In the genomic region with DNA sequence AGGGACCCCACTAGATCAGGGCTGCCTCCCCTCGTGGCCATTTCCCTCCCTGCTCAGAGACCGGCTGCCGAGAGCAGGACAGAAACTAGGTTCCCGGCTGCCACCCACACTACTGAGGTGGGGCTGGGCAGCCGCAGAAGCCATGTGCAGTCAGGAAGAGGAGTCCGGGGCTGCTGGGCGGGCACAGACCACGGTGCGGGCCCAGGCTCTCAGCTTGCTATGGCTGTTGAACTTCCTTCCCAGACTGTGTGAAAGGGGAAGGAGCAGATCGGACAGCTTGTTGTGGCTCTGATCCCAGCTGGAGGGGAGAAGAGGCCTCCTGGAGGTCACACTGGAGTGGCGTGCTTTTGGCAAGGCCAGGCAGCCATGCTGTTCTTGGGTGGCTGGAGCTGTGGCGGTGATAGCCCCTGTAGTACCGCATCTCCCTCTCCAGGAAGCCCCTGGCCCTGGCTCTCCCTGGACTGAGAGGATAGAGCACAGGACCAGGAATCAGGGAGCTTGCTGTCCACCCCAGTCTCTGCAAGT, we compare ENCODE assay signal across 8 cellular contexts. TPM values are rescaled to one million over a fixed set of nuclear protein-coding genes. Genes with fewer than 3 reads are reported as not detected.
DNase-seq lines count a peak whose midpoint lies in the region; ATAC-seq and TF ChIP-seq lines count a peak whose summit lies in the region.

No MANE protein-coding gene starts in this region.

- H4K20me1 ChIP-seq in PC-9 (ENCODE audit: insufficient read depth): no peaks in the 10 kb centered on the region

- peaks cover 15% of the 10 kb centered on the region; the same call in 1 of the 2 replicates for H3K36me3 ChIP-seq in PC-9 (ENCODE audit: low read depth)

- no peaks in the 10 kb centered on the region for H3K27me3 Mint-ChIP-seq in natural killer cell treated with Interleukin-12 subunit alpha and Interleukin-12 subunit beta and Interleukin-15 and Interleukin-18, amount 100 ng/mL, for 72 hours

- H3K9me3 ChIP-seq in PC-9 (ENCODE audit: insufficient read depth, low read depth): no peaks in the 10 kb centered on the region

- H3K9me2 ChIP-seq in PC-9 (ENCODE audit: insufficient read depth): no peaks in the 10 kb centered on the region

- peaks cover 66% of the 10 kb centered on the region for H3F3A ChIP-seq in PC-9 (ENCODE audit: insufficient read depth, low read depth)

- intact Hi-C loops in PC-9 (cut with micrococcal nuclease; ENCODE audit: unreplicated experiment): loop anchor here (5.0 kb wide), 1 partner anchor 122 kb away; no protein-coding TSS in a partner anchor

- H3K27ac Mint-ChIP-seq in natural killer cell treated with Interleukin-12 subunit alpha and Interleukin-12 subunit beta and Interleukin-15 and Interleukin-18, amount 100 ng/mL, for 72 hours: peak overlapping the region; percentile 70 to 86

- H3K9me3 Mint-ChIP-seq in natural killer cell treated with Interleukin-12 subunit alpha and Interleukin-12 subunit beta and Interleukin-15 and Interleukin-18, amount 100 ng/mL, for 72 hours: no peaks in the 10 kb centered on the region

- DNase-seq in PC-9 (peak in 1 of 2 experiments; percentile 57), GM19240 (ENCODE audit: insufficient read length, low spot score) (no peak), SHP77 treated with DMSO at 0.1 percent for 48 hours (lab: John Stamatoyannopoulos, UW) (no peak)
- no peak for DNase-seq in natural killer cell treated with Interleukin-12 subunit alpha and Interleukin-12 subunit beta and Interleukin-15 and Interleukin-18, amount 100 ng/mL, for 72 hours (ENCODE audit: low spot score)

- H3K36me3 Mint-ChIP-seq in natural killer cell treated with Interleukin-12 subunit alpha and Interleukin-12 subunit beta and Interleukin-15 and Interleukin-18, amount 100 ng/mL, for 72 hours: no peaks in the 10 kb centered on the region

- H3K4me1 Mint-ChIP-seq in natural killer cell treated with Interleukin-12 subunit alpha and Interleukin-12 subunit beta and Interleukin-15 and Interleukin-18, amount 100 ng/mL, for 72 hours (ENCODE audit: low read depth in 2 of 2): peaks cover 50 to 54% of the 10 kb centered on the region in 2 donors

- no peak for TF ChIP-seq CTCF in GM12875 (IDR thresholded peaks at IDR 0.05; ENCODE audit: borderline replicate concordance, insufficient read depth, low read depth, low read length)
- no peak for TF ChIP-seq CTCF in PC-9 (conservative IDR thresholded peaks at IDR 0.05)

- POLR2A ChIA-PET in PC-9 (lab: Charles Lee; ENCODE audit: unreplicated experiment): no interaction called here

- H3K4me3 ChIP-seq in GM12875 (ENCODE audit: low read depth, low read length): peak overlapping the region; percentile 32
- no peak overlapping the region for H3K4me3 ChIP-seq in PC-9

- peak overlapping the region; percentile 96 for H3K27ac ChIP-seq in PC-9
- peak overlapping the region; percentile 77 for H3K27ac ChIP-seq in cingulate gyrus (ENCODE audit: low read depth, low read length)

- peak overlapping the region; percentile 78 for H3K4me3 Mint-ChIP-seq in natural killer cell treated with Interleukin-12 subunit alpha and Interleukin-12 subunit beta and Interleukin-15 and Interleukin-18, amount 100 ng/mL, for 72 hours

- no TSS peak for BruUV-seq in PC-9 (replicated peaks; lab: Mats Ljungman, UMichigan)

- CTCF ChIA-PET in PC-9 (lab: Charles Lee): interaction anchor here (0.6 kb wide), 1 partner anchor 23 kb away, joined by 3 read pairs; no protein-coding TSS in a partner anchor

- ATAC-seq in natural killer cell treated with Interleukin-12 subunit alpha and Interleukin-12 subunit beta and Interleukin-15 and Interleukin-18, amount 100 ng/mL, for 72 hours: peak; percentile 80 to 82
- no peak for ATAC-seq in HG03521 (IDR thresholded peaks at IDR 0.05; ENCODE audit: unreplicated experiment)
- no peak for ATAC-seq in HG03135 (IDR thresholded peaks at IDR 0.05; ENCODE audit: unreplicated experiment)

- H2AFZ ChIP-seq in PC-9: no peak overlapping the region

- peaks cover 95% of the 10 kb centered on the region for H3K79me2 ChIP-seq in PC-9 (ENCODE audit: low read depth)

- peaks cover 94% of the 10 kb centered on the region for H3K4me1 ChIP-seq in PC-9 (replicated peaks; ENCODE audit: insufficient read depth)

- H3K27me3 ChIP-seq in PC-9 (ENCODE audit: insufficient read depth, low read depth): no peaks in the 10 kb centered on the region

- H3K4me2 ChIP-seq in PC-9: peak overlapping the region; percentile 84

RNA-seq across cellular contexts. Expression of gene HK1, which starts 56.8 kb away (rescaled TPM):
- 128 and 140 TPM in 2 replicates for total RNA-seq in PC-9 (2021)
- 100 to 1,000 TPM; 169 to 185 TPM for total RNA-seq in natural killer cell treated with Interleukin-12 subunit alpha and Interleukin-12 subunit beta and Interleukin-15 and Interleukin-18, amount 100 ng/mL, for 72 hours

Comparison
In these comparisons a context has a peak if more than half of its experiments do, and no peak if none do; other contexts are left out.
1. ATAC-seq: peak in natural killer cell treated with Interleukin-12 subunit alpha and Interleukin-12 subunit beta and Interleukin-15 and Interleukin-18, amount 100 ng/mL, for 72 hours (2 of 2); none in HG03521 (single experiment) and HG03135 (single experiment).